Comparison of ENCODE assay signal across 16 cellular contexts in the genomic region with DNA sequence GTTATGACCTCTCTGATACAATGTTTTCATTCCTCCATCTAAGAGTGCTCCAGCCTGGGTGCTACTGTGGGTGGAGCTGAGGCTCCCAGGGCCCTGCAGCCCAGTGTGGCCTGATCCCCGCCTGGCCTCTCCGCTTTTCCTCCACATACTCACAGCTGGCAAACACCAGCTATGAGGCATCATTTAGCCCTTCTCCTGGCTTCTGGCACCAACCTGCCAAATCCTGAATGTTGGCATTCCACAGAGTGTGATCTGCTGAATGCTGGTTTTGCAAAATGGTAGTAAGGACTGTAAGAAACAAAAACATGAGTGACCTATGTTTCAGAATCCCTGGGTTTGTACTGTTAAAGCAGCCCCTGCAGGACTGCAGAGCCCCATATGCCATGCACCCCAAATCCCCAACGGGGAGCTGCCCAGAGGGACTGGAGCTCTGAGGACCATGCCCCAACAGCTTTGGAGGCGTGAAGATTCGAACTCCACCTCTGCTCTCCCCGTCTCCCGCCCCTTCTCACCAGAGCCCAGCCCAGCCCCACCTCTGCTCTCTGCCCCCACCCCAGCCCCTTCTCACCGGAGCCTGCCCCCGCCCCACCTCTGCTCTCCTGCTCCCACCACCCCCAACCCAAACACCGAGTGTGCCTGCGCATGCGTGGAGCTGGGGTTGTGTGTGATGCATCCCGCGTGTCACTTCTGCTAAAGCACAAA. TPM values are rescaled to one million over a fixed set of nuclear protein-coding genes. Genes with fewer than 3 reads are reported as not detected.
DNase-seq lines count a peak whose midpoint lies in the region; ATAC-seq and TF ChIP-seq lines count a peak whose summit lies in the region.
"Had no signal": no experiment of that assay in that cellular context is flagged by ENCODE, and none has a peak within 500 bp of the region (broad histone marks: within the 10 kb centered on the region; RNA-seq: fewer than 3 reads in every experiment).

No MANE protein-coding gene starts in this region.

- peak overlapping the region; percentile 34; the same call in 1 of the 2 replicates for H3K4me2 ChIP-seq in PC-3 (ENCODE audit: low read length)

- CTCF ChIA-PET in PC-3 (lab: Charles Lee) = no interaction called here

- H3K9me3 Mint-ChIP-seq in CD4-positive, CD25-positive, alpha-beta regulatory T cell = no peaks in the 10 kb centered on the region
- H3K9me3 Mint-ChIP-seq in natural killer cell = no peaks in the 10 kb centered on the region

- no peak for DNase-seq in CD4-positive, CD25-positive, alpha-beta regulatory T cell
- DNase-seq in PC-3 (peak; percentile 68), fibroblast of gingiva (ENCODE audit: low read depth) (peak; percentile 73), posterior vena cava (ENCODE audit: low spot score) (peak; percentile 70), G401 (ENCODE audit: low spot score) (no peak), natural killer cell (no peak), NCI-H446 (lab: John Stamatoyannopoulos, UW) (no peak), NCI-H146 treated with DMSO at 0.1 percent for 48 hours (lab: John Stamatoyannopoulos, UW; ENCODE audit: unreplicated experiment) (no peak)
- DNase-seq: mesendoderm; NCI-H1092 treated with DMSO at 0.1 percent for 48 hours; NCI-H524; SHP77 treated with DMSO at 0.1 percent for 48 hours; stimulated activated CD4-positive, alpha-beta T cell treated with anti-CD3 and anti-CD28 coated beads, Interleukin-2, amount 100 ng/mL, for 48 hours; stimulated activated naive CD4-positive, alpha-beta T cell treated with Interleukin-2 at 50 U/mL for 16 hours had no signal

- H3K4me3 Mint-ChIP-seq in CD4-positive, CD25-positive, alpha-beta regulatory T cell = peak overlapping the region in 1 of 4 donors; percentile 25
- H3K4me3 Mint-ChIP-seq in natural killer cell = no peak overlapping the region

- H4K20me1 ChIP-seq in PC-3 (ENCODE audit: low read length) = peaks cover 7% of the 10 kb centered on the region; the same call in 1 of the 2 replicates

- BruUV-seq in PC-3 (replicated peaks; lab: Mats Ljungman, UMichigan) = no TSS peak

- intact Hi-C loops in PC-3 (cut with micrococcal nuclease) = no loop called here
- intact Hi-C loops in posterior vena cava (cut with DNase I) = no loop called here
- intact Hi-C loops in natural killer cell (cut with micrococcal nuclease) = no loop called here

- H3F3A ChIP-seq in PC-3 (ENCODE audit: low read length, unreplicated experiment) = no peaks in the 10 kb centered on the region

- peaks cover 35% of the 10 kb centered on the region for H3K4me1 ChIP-seq in CD4-positive, CD25-positive, alpha-beta regulatory T cell (ENCODE audit: control insufficient read depth, insufficient read depth, low read length, poor library complexity, severe bottlenecking)
- peaks cover 14% of the 10 kb centered on the region for H3K4me1 ChIP-seq in PC-3 (ENCODE audit: insufficient read depth, low read length)

- no peaks in the 10 kb centered on the region for H3K27me3 Mint-ChIP-seq in CD4-positive, CD25-positive, alpha-beta regulatory T cell
- H3K27me3 Mint-ChIP-seq in natural killer cell (ENCODE audit: low read depth in 2 of 2) = no peaks in the 10 kb centered on the region
- H3K27me3 Mint-ChIP-seq: progenitor cell of endocrine pancreas had no signal

- no peaks in the 10 kb centered on the region for H3K9me2 ChIP-seq in PC-3 (replicated peaks; ENCODE audit: low read length)

- TF ChIP-seq CTCF in PC-3 (conservative IDR thresholded peaks at IDR 0.05; ENCODE audit: low read depth, low read length) = no peak
- TF ChIP-seq CTCF in natural killer cell (IDR thresholded peaks at IDR 0.05) = no peak

- H3K36me3 ChIP-seq in CD4-positive, CD25-positive, alpha-beta regulatory T cell (ENCODE audit: control insufficient read depth, insufficient read depth, low read length) = peaks cover 7% of the 10 kb centered on the region
- peaks cover 5% of the 10 kb centered on the region; the same call in 1 of the 2 replicates for H3K36me3 ChIP-seq in PC-3 (ENCODE audit: low read depth, low read length)

- H3K9me3 ChIP-seq in CD4-positive, CD25-positive, alpha-beta regulatory T cell (ENCODE audit: control insufficient read depth in 2 of 2, low read length in 2 of 2) = no peaks in the 10 kb centered on the region
- no peaks in the 10 kb centered on the region for H3K9me3 ChIP-seq in PC-3 (ENCODE audit: low read length)
- H3K9me3 ChIP-seq: ascending aorta had no signal

- POLR2A ChIA-PET in PC-3 (lab: Charles Lee; ENCODE audit: unreplicated experiment) = no interaction called here

- peak overlapping the region in 2 of 3 donors; percentile 26 to 78 for H3K27ac Mint-ChIP-seq in CD4-positive, CD25-positive, alpha-beta regulatory T cell
- no peak overlapping the region for H3K27ac Mint-ChIP-seq in natural killer cell
- H3K27ac Mint-ChIP-seq: progenitor cell of endocrine pancreas had no signal

- peaks cover 14% of the 10 kb centered on the region for H3K36me3 Mint-ChIP-seq in CD4-positive, CD25-positive, alpha-beta regulatory T cell
- H3K36me3 Mint-ChIP-seq in natural killer cell = no peaks in the 10 kb centered on the region

- H3K27ac ChIP-seq in CD4-positive, CD25-positive, alpha-beta regulatory T cell (ENCODE audit: insufficient read depth, low read length, poor library complexity, severe bottlenecking) = no peak overlapping the region
- no peak overlapping the region for H3K27ac ChIP-seq in PC-3 (ENCODE audit: low read length)
- H3K27ac ChIP-seq: ascending aorta had no signal

- no peak overlapping the region for H3K9ac ChIP-seq in PC-3 (ENCODE audit: low read length)

- in situ Hi-C loops in G401 (cut with HindIII; ENCODE audit: low sequenced_read_pairs) = no loop called here

- peaks cover 71% of the 10 kb centered on the region for H3K79me2 ChIP-seq in PC-3 (ENCODE audit: low read length)

- ATAC-seq in CD4-positive, CD25-positive, alpha-beta regulatory T cell (ENCODE audit: low read depth in 2 of 2) = no peak
- ATAC-seq in PC-3 (peak; percentile 11; the same call in 1 of the 2 replicates), natural killer cell (no peak)

- peaks cover 13 to 62% (median 24%) of the 10 kb centered on the region in 4 donors for H3K4me1 Mint-ChIP-seq in CD4-positive, CD25-positive, alpha-beta regulatory T cell
- peaks cover 32 to 48% of the 10 kb centered on the region in 2 donors for H3K4me1 Mint-ChIP-seq in natural killer cell

- no peak overlapping the region for H3K4me3 ChIP-seq in CD4-positive, CD25-positive, alpha-beta regulatory T cell (ENCODE audit: low read depth, low read length)
- H3K4me3 ChIP-seq in PC-3 (ENCODE audit: low read length) = no peak overlapping the region
- H3K4me3 ChIP-seq: ascending aorta had no signal

- no peaks in the 10 kb centered on the region for H3K27me3 ChIP-seq in CD4-positive, CD25-positive, alpha-beta regulatory T cell (ENCODE audit: control insufficient read depth, insufficient read depth, low read length)
- H3K27me3 ChIP-seq in PC-3 (ENCODE audit: low read length) = no peaks in the 10 kb centered on the region
- H3K27me3 ChIP-seq: ascending aorta had no signal

- no peak overlapping the region for H2AFZ ChIP-seq in PC-3 (ENCODE audit: low read length)

RNA-seq across cellular contexts. Expression of gene SLC66A2, which starts 4.2 kb away (rescaled TPM):
- 49.6 TPM for total RNA-seq in CD4-positive, CD25-positive, alpha-beta regulatory T cell
- 10 to 100 TPM; 11.7 to 18.3 (median 14.2) TPM for polyA plus RNA-seq in CD4-positive, CD25-positive, alpha-beta regulatory T cell
- total RNA-seq in PC-3 (2014; rRNA removed) = 52.8 and 66.9 TPM in 2 replicates
- 10 to 100 TPM; 32.0 to 36.8 TPM for total RNA-seq in posterior vena cava
- 65.7 and 94.9 TPM in 2 replicates for total RNA-seq in G401 (2014; rRNA removed; shearing (Covaris generic))
- 10 to 100 TPM; 51.2 to 62.4 (median 54.1) TPM for total RNA-seq in natural killer cell

RNA-seq across cellular contexts. Expression of gene HSBP1L1, which starts 17.2 kb away (rescaled TPM):
- total RNA-seq in CD4-positive, CD25-positive, alpha-beta regulatory T cell = 10.5 TPM
- polyA plus RNA-seq in CD4-positive, CD25-positive, alpha-beta regulatory T cell = 10 to 100 TPM in 2 of 4 donors, 1 to 10 TPM in 2; 5.2 to 27.6 (median 13.5) TPM
- 45.7 and 56.8 TPM in 2 replicates for total RNA-seq in PC-3 (2014; rRNA removed)
- 1 to 10 TPM; 3.9 to 5.9 TPM for total RNA-seq in posterior vena cava
- 31.6 and 32.7 TPM in 2 replicates for total RNA-seq in G401 (2014; rRNA removed; shearing (Covaris generic))
- 10 to 100 TPM; 11.7 to 16.1 (median 13.8) TPM for total RNA-seq in natural killer cell

RNA-seq across cellular contexts. Expression of gene TXNL4A, which starts 41.2 kb away (rescaled TPM):
- 70.5 TPM for total RNA-seq in CD4-positive, CD25-positive, alpha-beta regulatory T cell
- polyA plus RNA-seq in CD4-positive, CD25-positive, alpha-beta regulatory T cell = 100 to 1,000 TPM; 211 to 216 (median 214) TPM
- total RNA-seq in PC-3 (2014; rRNA removed) (148 and 159 TPM in 2 replicates), posterior vena cava (10 to 100 TPM; 65.8 to 79.0 TPM), natural killer cell (10 to 100 TPM; 63.2 to 69.1 (median 66.4) TPM)
- total RNA-seq in G401 (2014; rRNA removed; shearing (Covaris generic)) = 170 and 209 TPM in 2 replicates

Comparison
In these comparisons a context has a peak if more than half of its experiments do, and no peak if none do; other contexts are left out.
1. DNase-seq: peak in PC-3 (single experiment), fibroblast of gingiva (single experiment) and posterior vena cava (single experiment); none in CD4-positive, CD25-positive, alpha-beta regulatory T cell (0 of 3), G401 (single experiment), natural killer cell (single experiment), NCI-H446 (0 of 2) and NCI-H146 treated with DMSO at 0.1 percent for 48 hours (single experiment).
2. H3K27ac Mint-ChIP-seq: peak in CD4-positive, CD25-positive, alpha-beta regulatory T cell (2 of 3); none in natural killer cell (0 of 2).